ENCODE assay signal across 8 cellular contexts in the genomic region with DNA sequence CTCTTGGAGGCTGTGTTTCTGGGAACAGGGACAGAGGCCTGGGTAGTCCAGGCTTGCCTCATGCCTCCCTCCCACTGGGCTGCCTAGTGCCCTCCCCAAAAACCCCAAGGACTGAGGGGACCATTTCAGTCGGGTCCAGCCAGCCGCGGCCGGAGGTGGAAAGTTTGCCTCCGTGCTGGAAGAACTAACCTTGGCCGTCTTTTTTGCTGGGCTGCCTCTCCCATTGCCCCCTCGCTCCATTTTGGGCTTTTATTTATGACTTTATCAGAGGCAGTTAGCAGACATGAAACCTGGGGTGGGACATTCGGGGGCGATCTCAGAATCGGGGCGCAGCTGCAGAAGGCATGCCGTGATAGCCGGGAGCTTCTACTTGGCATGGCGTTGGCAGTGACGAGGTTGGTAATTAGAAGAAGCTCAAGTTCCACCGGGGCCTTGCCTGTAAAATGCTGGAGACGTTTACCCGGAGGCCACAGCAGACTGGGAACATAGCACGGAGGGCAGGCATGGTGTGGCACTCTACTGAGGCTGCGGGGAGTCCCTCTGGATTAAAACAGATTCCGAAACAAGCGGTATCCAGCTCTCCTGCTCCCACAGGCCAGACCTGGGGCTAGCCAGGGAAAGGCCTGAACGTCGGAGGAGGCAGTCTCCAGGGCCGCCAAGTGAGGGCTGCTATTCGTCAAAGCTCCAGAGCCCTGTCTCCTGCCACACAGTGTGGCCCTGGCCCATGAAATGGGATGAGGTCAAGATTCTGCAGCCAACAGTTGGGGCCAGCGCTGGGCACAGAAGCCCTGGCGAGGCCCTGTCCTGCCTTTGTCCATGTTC.
DNase-seq lines count a peak whose midpoint lies in the region; ATAC-seq and FAIRE-seq lines count a peak whose summit lies in the region.

No MANE protein-coding gene starts in this region.

- H3K27ac ChIP-seq in epithelial cell of prostate, result peak overlapping the region; percentile 99

- DNase-seq in COLO668 (lab: John Stamatoyannopoulos, UW; ENCODE audit: unreplicated experiment) (peak; percentile 45), NCI-H748 (lab: John Stamatoyannopoulos, UW; ENCODE audit: unreplicated experiment) (peak; percentile 48), epithelial cell of prostate (ENCODE audit: low read depth, low spot score) (no peak), NCI-H1694 (lab: John Stamatoyannopoulos, UW) (no peak), urothelium cell line (ENCODE audit: low spot score) (no peak), HPDE6-E6E7 (ENCODE audit: extremely low spot score) (no peak)
- DNase-seq in natural killer cell treated with Interleukin-12 subunit alpha and Interleukin-12 subunit beta and Interleukin-15 and Interleukin-18, amount 100 ng/mL, for 72 hours (ENCODE audit: low spot score), result peak; percentile 28
- DNase-seq in stimulated activated CD4-positive, alpha-beta T cell treated with anti-CD3 and anti-CD28 coated beads, Interleukin-4, amount 100 ng/mL, for 24 hours, result no peak

- H3K4me3 Mint-ChIP-seq in natural killer cell treated with Interleukin-12 subunit alpha and Interleukin-12 subunit beta and Interleukin-15 and Interleukin-18, amount 100 ng/mL, for 72 hours, result peak overlapping the region; percentile 77

- no peak for ATAC-seq in natural killer cell treated with Interleukin-12 subunit alpha and Interleukin-12 subunit beta and Interleukin-15 and Interleukin-18, amount 100 ng/mL, for 72 hours

- no peak overlapping the region for H3K27ac Mint-ChIP-seq in natural killer cell treated with Interleukin-12 subunit alpha and Interleukin-12 subunit beta and Interleukin-15 and Interleukin-18, amount 100 ng/mL, for 72 hours

- no peaks in the 10 kb centered on the region for H3K36me3 Mint-ChIP-seq in natural killer cell treated with Interleukin-12 subunit alpha and Interleukin-12 subunit beta and Interleukin-15 and Interleukin-18, amount 100 ng/mL, for 72 hours

- H3K4me1 Mint-ChIP-seq in natural killer cell treated with Interleukin-12 subunit alpha and Interleukin-12 subunit beta and Interleukin-15 and Interleukin-18, amount 100 ng/mL, for 72 hours (ENCODE audit: low read depth in 2 of 2), result peaks cover 9 to 35% of the 10 kb centered on the region in 2 donors

- no peak for FAIRE-seq in urothelium cell line (lab: Jason Lieb, UNC)

- no peaks in the 10 kb centered on the region for H3K27me3 Mint-ChIP-seq in natural killer cell treated with Interleukin-12 subunit alpha and Interleukin-12 subunit beta and Interleukin-15 and Interleukin-18, amount 100 ng/mL, for 72 hours

- no peaks in the 10 kb centered on the region for H3K9me3 Mint-ChIP-seq in natural killer cell treated with Interleukin-12 subunit alpha and Interleukin-12 subunit beta and Interleukin-15 and Interleukin-18, amount 100 ng/mL, for 72 hours

Comparison
In these comparisons a context has a peak if more than half of its experiments do, and no peak if none do; other contexts are left out.
1. DNase-seq: peak in COLO668 (single experiment), NCI-H748 (single experiment) and natural killer cell treated with Interleukin-12 subunit alpha and Interleukin-12 subunit beta and Interleukin-15 and Interleukin-18, amount 100 ng/mL, for 72 hours (single experiment); none in epithelial cell of prostate (single experiment), NCI-H1694 (single experiment), urothelium cell line (single experiment), HPDE6-E6E7 (single experiment) and stimulated activated CD4-positive, alpha-beta T cell treated with anti-CD3 and anti-CD28 coated beads, Interleukin-4, amount 100 ng/mL, for 24 hours (single experiment).